Comparison of ENCODE assay signal across 8 cellular contexts in the genomic region with DNA sequence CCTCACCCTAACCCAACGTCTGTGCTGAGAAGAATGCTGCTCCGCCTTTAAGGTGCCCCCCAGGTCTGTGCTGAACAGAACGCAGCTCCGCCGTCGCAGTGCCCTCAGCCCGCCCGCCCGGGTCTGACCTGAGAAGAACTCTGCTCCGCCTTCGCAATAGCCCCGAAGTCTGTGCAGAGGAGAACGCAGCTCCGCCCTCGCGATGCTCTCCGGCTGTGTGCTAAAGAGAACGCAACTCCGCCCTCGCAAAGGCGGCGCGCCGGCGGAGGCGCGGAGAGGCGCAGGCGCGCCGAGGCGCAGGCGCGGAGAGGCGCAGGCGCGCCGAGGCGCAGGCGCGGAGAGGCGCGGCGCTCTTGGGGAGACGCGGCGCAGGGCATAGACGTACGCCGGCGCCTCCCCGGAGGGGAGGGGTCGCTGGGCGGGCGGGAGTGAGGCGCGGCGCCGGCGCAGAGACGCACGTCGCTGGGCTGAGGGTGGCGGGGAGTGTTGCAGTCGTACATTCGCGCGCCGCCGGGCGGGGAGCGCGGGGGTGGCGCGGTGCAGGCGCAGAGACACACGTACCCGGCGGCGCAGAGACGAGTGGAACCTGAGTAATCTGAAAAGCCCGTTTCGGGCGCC. TPM values are rescaled to one million over a fixed set of nuclear protein-coding genes. Genes with fewer than 3 reads are reported as not detected.
A peak's percentile ranks its signal among the peaks of the same experiment; 100 is the strongest.
DNase-seq lines count a peak whose midpoint lies in the region; ATAC-seq lines count a peak whose summit lies in the region.
"Not testable (repeated sequence)": the region's sequence is repeated elsewhere in the genome, so short reads cannot be mapped to it uniquely, and the experiment has no call there.

No MANE protein-coding gene starts in this region.

- not testable (repeated sequence) for H3K27me3 ChIP-seq in mononuclear cell (ENCODE audit: insufficient read depth, low read length)

- not testable (repeated sequence) for H3K4me1 ChIP-seq in mononuclear cell (ENCODE audit: insufficient read depth, low read length)

- DNase-seq in AG20443 (ENCODE audit: low spot score) (peak; percentile 81), GM19240 (ENCODE audit: insufficient read length, low spot score) (peak; percentile 63), SK-N-DZ (ENCODE audit: low spot score) (peak; percentile 85), fibroblast of peridontal ligament (ENCODE audit: extremely low read depth) (peak; percentile 86)
- peak; percentile 84 for DNase-seq in activated naive CD4-positive, alpha-beta T cell treated with anti-CD3 and anti-CD28 coated beads, Interleukin-2, amount 50 U/mL, for 16 hours
- peak; percentile 84 for DNase-seq in stimulated activated CD4-positive, alpha-beta T cell treated with anti-CD3 and anti-CD28 coated beads, Interleukin-4, amount 100 ng/mL, for 24 hours

- ATAC-seq in HG03135 (IDR thresholded peaks at IDR 0.05; ENCODE audit: unreplicated experiment), result peak; percentile 100

- not testable (repeated sequence) for H3K9me3 ChIP-seq in mononuclear cell (ENCODE audit: low read depth, low read length)

- H3K4me3 ChIP-seq in mononuclear cell (ENCODE audit: low read length), result peak overlapping the region; percentile 51

RNA-seq across cellular contexts. Expression of gene RABL2A, which starts 23.5 kb away (rescaled TPM):
- polyA plus RNA-seq in SK-N-DZ (2014; cell fraction: cytosol; rRNA removed), result 11.0 and 11.5 TPM in 2 replicates
- 15.2 and 17.4 TPM in 2 replicates for polyA plus RNA-seq in SK-N-DZ (2014; cell fraction: nucleus; rRNA removed)
- 8.4 TPM for total RNA-seq in mononuclear cell

Comparison
In these comparisons a context has a peak if more than half of its experiments do, and no peak if none do; other contexts are left out.
1. Peak in every context shown above with its lines: DNase-seq, ATAC-seq and H3K4me3 ChIP-seq.